11 cellular contexts compared by ENCODE assay signal in genomic region chr14:24952851-24953666, GRCh38.
A peak's percentile ranks its signal among the peaks of the same experiment; 100 is the strongest.
DNase-seq lines count a peak whose midpoint lies in the region; ATAC-seq lines count a peak whose summit lies in the region.
"Had no signal": no experiment of that assay in that cellular context is flagged by ENCODE, and none has a peak within 500 bp of the region (broad histone marks: within the 10 kb centered on the region; RNA-seq: fewer than 3 reads in every experiment).

No MANE protein-coding gene starts in this region.

- DNase-seq in NCI-H146 (lab: John Stamatoyannopoulos, UW): peak; percentile 37
- DNase-seq in NCI-H146 treated with DMSO at 0.1 percent for 48 hours (lab: John Stamatoyannopoulos, UW; ENCODE audit: unreplicated experiment): no peak
- DNase-seq in OCI-M1 (lab: John Stamatoyannopoulos, UW): peak; percentile 5
- peak; percentile 75 for DNase-seq in foreskin melanocyte
- peak; percentile 64 for DNase-seq in putamen (ENCODE audit: low spot score)
- DNase-seq in NCI-H226: no peak
- DNase-seq: activated CD4-positive, CD25-positive, alpha-beta regulatory T cell; activated gamma-delta T cell; stimulated activated CD4-positive, alpha-beta T cell treated with anti-CD3 and anti-CD28 coated beads, Interleukin-4, amount 100 ng/mL, for 24 hours had no signal

- no peak for ATAC-seq in GM18520 (IDR thresholded peaks at IDR 0.05; ENCODE audit: unreplicated experiment)
- no peak for ATAC-seq in HG03354 (IDR thresholded peaks at IDR 0.05; ENCODE audit: poor library complexity, severe bottlenecking, unreplicated experiment)

Comparison
In these comparisons a context has a peak if more than half of its experiments do, and no peak if none do; other contexts are left out.
1. DNase-seq: peak in NCI-H146 (single experiment), OCI-M1 (single experiment), foreskin melanocyte (single experiment) and putamen (single experiment); none in NCI-H146 treated with DMSO at 0.1 percent for 48 hours (single experiment) and NCI-H226 (single experiment).